In genomic region chr11:66529069-66529468, GRCh38 we compare ENCODE assay signal across 26 cellular contexts. TPM values are rescaled to one million over a fixed set of nuclear protein-coding genes. Genes with fewer than 3 reads are reported as not detected.
"Had no signal": no experiment of that assay in that cellular context is flagged by ENCODE, and none has a peak within 500 bp of the region (broad histone marks: within the 10 kb centered on the region; RNA-seq: fewer than 3 reads in every experiment).

No MANE protein-coding gene starts in this region.

- H3K27me3 Mint-ChIP-seq: activated CD4-positive, alpha-beta T cell treated with anti-CD3 and anti-CD28 coated beads for 36 hours; dendritic cell treated with granulocyte-macrophage colony-stimulating factor and Interleukin-4, amounts not matched to agents 40 ng/mL and 50 ng/mL, for 4 days; T-helper 17 cell had no signal

- DNase-seq: activated CD4-positive, alpha-beta T cell treated with anti-CD3 and anti-CD28 coated beads for 36 hours; activated CD4-positive, CD25-positive, alpha-beta regulatory T cell; activated effector memory CD4-positive, alpha-beta T cell treated with Interleukin-2 at 50 U/mL for 16 hours; activated naive CD4-positive, alpha-beta T cell treated with Interleukin-2 at 50 U/mL for 16 hours; amygdala; central memory CD4-positive, alpha-beta T cell; esophagus squamous epithelium; foreskin melanocyte; heart right ventricle; left cardiac atrium; nucleus accumbens; spleen; stimulated activated naive CD4-positive, alpha-beta T cell; T-helper 17 cell; T1000; tibial artery; upper lobe of right lung had no signal

- H3K9me3 Mint-ChIP-seq: dendritic cell treated with granulocyte-macrophage colony-stimulating factor and Interleukin-4, amounts not matched to agents 40 ng/mL and 50 ng/mL, for 4 days; nephron had no signal

- H3K4me3 Mint-ChIP-seq: activated CD4-positive, alpha-beta T cell treated with anti-CD3 and anti-CD28 coated beads for 36 hours; dendritic cell treated with granulocyte-macrophage colony-stimulating factor and Interleukin-4, amounts not matched to agents 40 ng/mL and 50 ng/mL, for 4 days; nephron; T-helper 17 cell had no signal

- H3K27ac Mint-ChIP-seq: activated CD4-positive, alpha-beta T cell treated with anti-CD3 and anti-CD28 coated beads for 36 hours; dendritic cell treated with granulocyte-macrophage colony-stimulating factor and Interleukin-4, amounts not matched to agents 40 ng/mL and 50 ng/mL, for 4 days; nephron had no signal

- H3K9me3 ChIP-seq: breast epithelium, esophagus squamous epithelium, heart right ventricle, spleen, suprapubic skin, tibial artery, upper lobe of right lung had no signal

- H3K4me1 Mint-ChIP-seq: activated CD4-positive, alpha-beta T cell treated with anti-CD3 and anti-CD28 coated beads for 36 hours; nephron had no signal

- H3K4me3 ChIP-seq: breast epithelium, esophagus squamous epithelium, heart right ventricle, spleen, suprapubic skin, tibial artery, upper lobe of right lung had no signal

- H3K27me3 ChIP-seq: breast epithelium, esophagus squamous epithelium, heart right ventricle, spleen, suprapubic skin, tibial artery, upper lobe of right lung had no signal

- ATAC-seq: activated CD4-positive, alpha-beta T cell treated with anti-CD3 and anti-CD28 coated beads for 36 hours; left cardiac atrium; left ventricle myocardium superior; T-helper 17 cell had no signal

- FAIRE-seq: keratinocyte had no signal

- H3K36me3 ChIP-seq: breast epithelium had no signal

- H3K27ac ChIP-seq: breast epithelium, epithelial cell of prostate, esophagus squamous epithelium, heart right ventricle, spleen, suprapubic skin, tibial artery, upper lobe of right lung had no signal

- H3K4me1 ChIP-seq: breast epithelium, esophagus squamous epithelium, spleen, suprapubic skin, tibial artery, upper lobe of right lung had no signal

RNA-seq across cellular contexts. Expression of gene ACTN3, which starts 17.6 kb away (rescaled TPM):
- total RNA-seq: esophagus squamous epithelium, glomerular endothelial cell, left ventricle myocardium superior, lung microvascular endothelial cell, suprapubic skin, upper lobe of right lung had no signal
- polyA plus RNA-seq: keratinocyte had no signal
